ENCODE assay signal across 11 cellular contexts in the genomic region with DNA sequence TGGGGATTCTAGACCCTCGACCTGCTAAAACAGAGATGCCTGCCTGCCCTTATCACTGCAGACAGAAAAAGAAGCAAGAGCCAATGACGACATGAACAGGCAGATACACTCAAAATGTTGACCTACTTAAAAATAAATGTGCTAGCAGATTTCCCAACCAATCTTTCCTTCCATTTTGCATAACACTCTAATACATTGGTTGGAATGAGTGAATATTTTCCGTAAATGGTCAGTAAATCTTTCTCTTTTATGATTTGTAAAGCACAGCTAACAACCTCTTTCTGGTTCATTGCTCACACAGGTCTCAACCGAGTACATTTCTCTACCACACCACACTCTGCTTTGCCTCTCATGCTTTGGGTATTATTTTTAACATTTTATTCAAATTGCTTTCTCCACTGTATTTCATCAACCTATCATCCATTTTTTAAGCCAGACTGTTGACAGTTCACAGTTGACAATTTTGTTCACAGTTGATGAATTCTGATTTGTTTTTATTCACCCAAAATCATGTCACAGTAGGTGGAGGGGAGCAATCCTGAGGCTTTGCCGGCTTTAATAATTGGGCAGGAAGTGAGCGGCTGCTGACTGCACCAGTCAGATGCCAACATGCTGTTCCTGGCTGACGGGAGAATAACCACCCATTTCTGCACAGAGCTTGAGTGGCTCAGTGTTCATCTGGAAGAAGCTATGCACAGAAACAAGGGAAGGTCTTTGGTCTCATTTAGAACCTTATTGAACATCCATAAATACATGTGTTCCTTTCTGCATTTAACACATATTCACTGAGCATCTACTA.
DNase-seq lines count a peak whose midpoint lies in the region; ATAC-seq, FAIRE-seq and TF ChIP-seq lines count a peak whose summit lies in the region.
"Had no signal": no experiment of that assay in that cellular context is flagged by ENCODE, and none has a peak within 500 bp of the region (broad histone marks: within the 10 kb centered on the region; RNA-seq: fewer than 3 reads in every experiment).

No MANE protein-coding gene starts in this region.

- no peak for TF ChIP-seq POLR2A in tibial nerve (IDR thresholded peaks at IDR 0.05)

- H3K4me3 ChIP-seq in AG09309 (ENCODE audit: control insufficient read depth, low read depth, low read length) = no peak overlapping the region
- no peak overlapping the region for H3K4me3 ChIP-seq in tibial nerve

- TF ChIP-seq CTCF in AG09309 (IDR thresholded peaks at IDR 0.05; ENCODE audit: control insufficient read depth, insufficient read depth, low read depth, low read length, missing control alignments) = no peak
- no peak for TF ChIP-seq CTCF in VCaP (conservative IDR thresholded peaks at IDR 0.05)
- no peak for TF ChIP-seq CTCF in tibial nerve (IDR thresholded peaks at IDR 0.05)

- no peaks in the 10 kb centered on the region for H3K27me3 ChIP-seq in tibial nerve

- peaks cover 0 to 14% (median 0%) of the 10 kb centered on the region in 4 donors for H3K4me1 ChIP-seq in tibial nerve

- 65 to 66% methylated on average over 7 of the region's 7 CpGs for WGBS in tibial nerve, 2 donors

- peak overlapping the region; percentile 85 for H3K27ac ChIP-seq in VCaP
- peak overlapping the region in 2 of 4 donors; percentile 67 to 72 for H3K27ac ChIP-seq in tibial nerve

- peak; percentile 88 for FAIRE-seq in islet of Langerhans (lab: Jason Lieb, UNC)
- FAIRE-seq: H1 had no signal

- no peaks in the 10 kb centered on the region for H3K9me3 ChIP-seq in tibial nerve

- TF ChIP-seq EP300 in tibial nerve (IDR thresholded peaks at IDR 0.05) = peak in 1 of 2 donors; percentile 71

- H3K36me3 ChIP-seq in tibial nerve = no peaks in the 10 kb centered on the region

- peak; percentile 51 for ATAC-seq in GM21528 (IDR thresholded peaks at IDR 0.05; ENCODE audit: low FRiP score, unreplicated experiment)
- ATAC-seq in GM21515 (IDR thresholded peaks at IDR 0.05; ENCODE audit: unreplicated experiment) = no peak
- ATAC-seq: activated T-helper 17 cell treated with anti-CD3 and anti-CD28 coated beads, Interleukin-2, amount 50 U/mL, for 72 hours had no signal

- DNase-seq in AG09309 (ENCODE audit: low read depth) (peak; percentile 40), NCI-H1436 treated with DMSO at 0.1 percent for 48 hours (lab: John Stamatoyannopoulos, UW) (no peak), tibial nerve (ENCODE audit: low spot score in 2 of 2) (no peak)
- DNase-seq in activated CD4-positive, CD25-positive, alpha-beta regulatory T cell (lab: John Stamatoyannopoulos, UW) = no peak
- DNase-seq: CD4-positive, CD25-positive, alpha-beta regulatory T cell had no signal
